ENCODE assay signal across 8 cellular contexts in the genomic region with DNA sequence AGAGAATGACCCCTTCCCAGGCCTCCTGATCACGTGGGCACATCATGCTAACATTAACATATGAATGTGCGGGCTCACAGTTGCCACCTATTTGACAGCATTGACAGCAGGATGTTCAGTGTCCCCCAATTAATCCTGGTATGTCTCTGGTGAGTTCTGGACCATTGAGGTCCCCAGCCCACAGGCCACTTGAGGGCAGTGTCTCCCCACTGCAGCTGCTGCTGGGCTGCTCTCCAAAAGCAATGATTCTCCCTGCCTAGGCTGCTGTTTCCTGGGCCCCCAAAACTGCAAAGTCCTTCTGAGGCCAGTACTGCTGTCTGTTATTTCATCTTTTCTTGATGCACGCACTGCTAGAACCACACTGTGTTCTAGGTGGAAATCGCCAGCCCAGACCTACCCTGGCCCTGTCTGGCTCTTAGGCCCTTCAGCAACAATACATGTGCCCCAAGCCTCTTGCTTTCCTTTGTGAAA. TPM values are rescaled to one million over a fixed set of nuclear protein-coding genes. Genes with fewer than 3 reads are reported as not detected.
DNase-seq lines count a peak whose midpoint lies in the region; ATAC-seq and TF ChIP-seq lines count a peak whose summit lies in the region.

No MANE protein-coding gene starts in this region.

- peak; percentile 55 for DNase-seq in COLO829 (ENCODE audit: low spot score)
- DNase-seq in HuH-7.5 (ENCODE audit: low spot score) = peak; percentile 11
- peak; percentile 59 for DNase-seq in SK-N-DZ (ENCODE audit: low spot score)
- peak in 4 of 5 donors; percentile 21 to 55 (median 30) for DNase-seq in heart left ventricle
- peak; percentile 72 for DNase-seq in sigmoid colon
- no peak for DNase-seq in activated T-cell treated with anti-CD3 and anti-CD28 coated beads, Interleukin-2, amount 50 U/mL, for 4 hours
- no peak for DNase-seq in activated gamma-delta T cell treated with Interleukin-2 at 50 U/mL for 16 hours

- H3K27me3 ChIP-seq in heart left ventricle = no peaks in the 10 kb centered on the region
- no peaks in the 10 kb centered on the region for H3K27me3 ChIP-seq in sigmoid colon

- H3K27me3 Mint-ChIP-seq in activated T-cell treated with anti-CD3 and anti-CD28 coated beads, Interleukin-2, amount 50 U/mL, for 4 hours (ENCODE audit: low read depth) = peaks cover 6% of the 10 kb centered on the region

- H3K36me3 Mint-ChIP-seq in activated T-cell treated with anti-CD3 and anti-CD28 coated beads, Interleukin-2, amount 50 U/mL, for 4 hours (ENCODE audit: insufficient read depth) = no peaks in the 10 kb centered on the region

- H3K27ac ChIP-seq in heart left ventricle (no peak overlapping the region), sigmoid colon (no peak overlapping the region)

- no peaks in the 10 kb centered on the region for H3K4me1 ChIP-seq in heart left ventricle
- H3K4me1 ChIP-seq in sigmoid colon = peaks cover 0 to 4% (median 3%) of the 10 kb centered on the region in 4 donors

- H3K9me3 Mint-ChIP-seq in activated T-cell treated with anti-CD3 and anti-CD28 coated beads, Interleukin-2, amount 50 U/mL, for 4 hours = no peaks in the 10 kb centered on the region

- H3K4me3 Mint-ChIP-seq in activated T-cell treated with anti-CD3 and anti-CD28 coated beads, Interleukin-2, amount 50 U/mL, for 4 hours = no peak overlapping the region

- intact Hi-C loops in heart left ventricle (cut with DNase I) = loop anchor here (1.0 to 5.0 kb wide), 7 partner anchors 275 to 360 kb away; no protein-coding TSS in a partner anchor
- intact Hi-C loops in sigmoid colon (cut with DNase I) = loop anchor here (1.0 to 10.0 kb wide), 4 partner anchors 152 to 548 kb away; no protein-coding TSS in a partner anchor

- H3K9me3 ChIP-seq in heart left ventricle = peaks cover 0 to 4% (median 0%) of the 10 kb centered on the region in 12 donors
- no peaks in the 10 kb centered on the region for H3K9me3 ChIP-seq in sigmoid colon

- H3K36me3 ChIP-seq in heart left ventricle (no peaks in the 10 kb centered on the region), sigmoid colon (no peaks in the 10 kb centered on the region)

- TF ChIP-seq CTCF in heart left ventricle (IDR thresholded peaks at IDR 0.05) = peak; percentile 23 to 70 (median 58)
- peak in 3 of 4 experiments; percentile 52 to 70 (median 68) for TF ChIP-seq CTCF in sigmoid colon (IDR thresholded peaks at IDR 0.05)

- no peak for TF ChIP-seq EP300 in sigmoid colon (IDR thresholded peaks at IDR 0.05)

- 34 to 48% (median 37%) methylated on average over 4 of the region's 4 CpGs for WGBS in heart left ventricle, 4 donors
- 51 to 54% methylated on average over 4 of the region's 4 CpGs for WGBS in sigmoid colon, 2 donors

- H3K4me1 Mint-ChIP-seq in activated T-cell treated with anti-CD3 and anti-CD28 coated beads, Interleukin-2, amount 50 U/mL, for 4 hours (ENCODE audit: low read depth) = no peaks in the 10 kb centered on the region

- ATAC-seq in heart left ventricle (peak; percentile 80 to 91 (median 90)), HG03280 (IDR thresholded peaks at IDR 0.05; ENCODE audit: unreplicated experiment) (no peak)
- ATAC-seq in activated T-cell treated with anti-CD3 and anti-CD28 coated beads, Interleukin-2, amount 50 U/mL, for 4 hours = no peak

- TF ChIP-seq POLR2A in heart left ventricle (IDR thresholded peaks at IDR 0.05) (no peak), sigmoid colon (IDR thresholded peaks at IDR 0.05) (no peak)

- H3K4me3 ChIP-seq in heart left ventricle (no peak overlapping the region), sigmoid colon (no peak overlapping the region)

RNA-seq across cellular contexts. Expression of gene MAPK4, which starts 52.7 kb away (rescaled TPM):
- polyA plus RNA-seq in SK-N-DZ (2014; cell fraction: cytosol; rRNA removed) = 8.6 and 9.6 TPM in 2 replicates
- polyA plus RNA-seq in SK-N-DZ (2014; cell fraction: nucleus; rRNA removed) = 9.3 and 12.3 TPM in 2 replicates
- total RNA-seq in heart left ventricle = 100 to 1,000 TPM in 1 of 9 donors, 10 to 100 TPM in 8; 18.6 to 169 (median 30.1) TPM
- 10 to 100 TPM in 1 of 2 donors, 1 to 10 TPM in 1; 8.5 to 80.7 TPM for polyA plus RNA-seq in heart left ventricle
- 10 to 100 TPM in 3 of 4 donors, 1 to 10 TPM in 1; 6.8 to 16.1 (median 12.9) TPM for total RNA-seq in sigmoid colon
- under 1 TPM in 2 of 3 donors, not detected in 1; 0.60 to 0.96 TPM for polyA plus RNA-seq in sigmoid colon
- not detected for total RNA-seq in activated T-cell treated with anti-CD3 and anti-CD28 coated beads, Interleukin-2, amount 50 U/mL, for 4 hours

Comparison
In these comparisons a context has a peak if more than half of its experiments do, and no peak if none do; other contexts are left out.
1. DNase-seq: peak in COLO829 (single experiment), HuH-7.5 (single experiment), SK-N-DZ (single experiment), heart left ventricle (4 of 5) and sigmoid colon (single experiment); none in activated T-cell treated with anti-CD3 and anti-CD28 coated beads, Interleukin-2, amount 50 U/mL, for 4 hours (single experiment) and activated gamma-delta T cell treated with Interleukin-2 at 50 U/mL for 16 hours (single experiment).
2. ATAC-seq: peak in heart left ventricle (4 of 4); none in activated T-cell treated with anti-CD3 and anti-CD28 coated beads, Interleukin-2, amount 50 U/mL, for 4 hours (0 of 2) and HG03280 (single experiment).
3. RNA of gene MAPK4, which starts 52.7 kb away (total RNA-seq): 18.6 to 169 TPM in heart left ventricle and 6.8 to 16.1 TPM in sigmoid colon; not detected in activated T-cell treated with anti-CD3 and anti-CD28 coated beads, Interleukin-2, amount 50 U/mL, for 4 hours; every median in the first group is over 4 times any median in the second.